Comparison of ENCODE assay signal across 1 cellular context in the genomic region with DNA sequence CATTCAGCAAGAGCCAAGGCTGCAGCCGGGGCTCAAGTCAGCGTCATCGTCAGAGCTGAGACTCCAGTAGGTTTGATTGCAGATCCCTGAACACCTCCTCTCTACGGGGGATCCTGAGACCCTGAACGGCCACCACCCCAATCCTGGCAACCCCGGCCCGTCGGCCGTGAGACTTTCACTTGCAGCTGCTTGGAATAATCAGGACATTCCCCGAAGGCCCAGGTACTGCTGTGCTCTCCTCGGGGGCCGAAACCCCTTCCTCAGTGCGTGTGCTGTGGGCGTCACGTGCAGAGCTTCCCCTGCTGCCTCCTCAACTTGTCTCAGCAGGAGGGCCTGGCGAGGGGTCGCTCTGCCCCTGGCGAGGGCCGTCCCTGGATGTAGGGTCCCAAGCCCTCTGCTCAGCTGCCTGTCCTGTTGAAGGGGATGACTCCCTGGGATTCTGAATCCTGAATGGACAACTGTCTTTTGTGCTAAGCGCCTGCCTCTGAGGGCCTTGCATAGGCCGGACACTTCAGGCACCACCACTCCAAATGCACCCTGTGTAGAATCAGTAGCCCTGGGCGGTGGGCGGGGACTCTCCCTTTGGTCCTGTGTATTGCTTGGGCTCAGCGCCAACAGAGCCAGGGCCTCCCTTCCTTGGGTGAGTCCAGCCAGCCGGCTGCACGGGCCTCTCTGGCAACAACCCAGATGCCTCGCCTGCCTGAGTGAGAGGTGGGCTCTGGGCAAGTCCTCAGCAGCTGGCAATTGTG.
TF ChIP-seq lines count a peak whose summit lies in the region.

No MANE protein-coding gene starts in this region.

TF ChIP-seq in IMR-90, 13 proteins besides CTCF, POLR2A, EP300 and RAD21 (continued from another document):
- TF ChIP-seq, protein P1, sequence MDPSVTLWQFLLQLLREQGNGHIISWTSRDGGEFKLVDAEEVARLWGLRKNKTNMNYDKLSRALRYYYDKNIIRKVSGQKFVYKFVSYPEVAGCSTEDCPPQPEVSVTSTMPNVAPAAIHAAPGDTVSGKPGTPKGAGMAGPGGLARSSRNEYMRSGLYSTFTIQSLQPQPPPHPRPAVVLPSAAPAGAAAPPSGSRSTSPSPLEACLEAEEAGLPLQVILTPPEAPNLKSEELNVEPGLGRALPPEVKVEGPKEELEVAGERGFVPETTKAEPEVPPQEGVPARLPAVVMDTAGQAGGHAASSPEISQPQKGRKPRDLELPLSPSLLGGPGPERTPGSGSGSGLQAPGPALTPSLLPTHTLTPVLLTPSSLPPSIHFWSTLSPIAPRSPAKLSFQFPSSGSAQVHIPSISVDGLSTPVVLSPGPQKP (IDR thresholded peaks at IDR 0.05; ENCODE audit: borderline replicate concordance, low read depth, low read length), result no peak
- no peak for TF ChIP-seq BHLHE40 (IDR thresholded peaks at IDR 0.05; ENCODE audit: low read depth, low read length)
- no peak for TF ChIP-seq SMC3 (IDR thresholded peaks at IDR 0.05; ENCODE audit: low read depth, low read length)
- no peak for TF ChIP-seq NFE2L2 (IDR thresholded peaks at IDR 0.05; ENCODE audit: low read depth, low read length)
- no peak for TF ChIP-seq RCOR1 (IDR thresholded peaks at IDR 0.05; ENCODE audit: insufficient replicate concordance, low read length)
